ENCODE assay signal across 31 cellular contexts in genomic region chr13:39915418-39915817, GRCh38.
"Had no signal": no experiment of that assay in that cellular context is flagged by ENCODE, and none has a peak within 500 bp of the region (broad histone marks: within the 10 kb centered on the region; RNA-seq: fewer than 3 reads in every experiment).

No MANE protein-coding gene starts in this region.

- DNase-seq: effector CD8-positive, alpha-beta T cell; endodermal cell; erythroblast; esophagus squamous epithelium; foreskin keratinocyte; glutamatergic neuron; hypothalamus; immature natural killer cell; islet precursor cell; kidney glomerular epithelial cell; left colon; left ventricle myocardium inferior; lower lobe of right lung; mucosa of descending colon; naive B cell; pancreas; retina; right lobe of liver; stimulated activated CD4-positive, alpha-beta T cell treated with anti-CD3 and anti-CD28 coated beads, Interleukin-12 subunit alpha, Interleukin-12 subunit beta, amount 100 ng/mL, for 4 hours; stimulated activated CD4-positive, alpha-beta T cell treated with anti-CD3 and anti-CD28 coated beads, Interleukin-1b, Interleukin-23, amount 100 ng/mL, for 48 hours; stimulated activated CD4-positive, alpha-beta T cell treated with anti-CD3 and anti-CD28 coated beads, Interleukin-4, amount 100 ng/mL, for 1 hour; stimulated activated CD8-positive, alpha-beta memory T cell treated with anti-CD3 and anti-CD28 coated beads, Interleukin-4, amount 100 ng/mL, for 48 hours; stimulated activated naive CD4-positive, alpha-beta T cell; stimulated activated naive CD8-positive, alpha-beta T cell treated with anti-CD3 and anti-CD28 coated beads, Interleukin-15, amount 100 ng/mL, for 72 hours; transverse colon; upper lobe of right lung; uterus had no signal

- H3K27ac ChIP-seq: esophagus squamous epithelium, foreskin keratinocyte, lower lobe of right lung, neutrophil, pancreas, right lobe of liver, suprapubic skin, transverse colon, upper lobe of right lung, uterus had no signal

- H3K4me1 ChIP-seq: pancreas, right lobe of liver, transverse colon, upper lobe of right lung, uterus had no signal

- H3K9me3 ChIP-seq: esophagus squamous epithelium, left ventricle myocardium inferior, lower lobe of right lung, mucosa of descending colon, neutrophil, pancreas, right lobe of liver, suprapubic skin, transverse colon, upper lobe of right lung, uterus had no signal

- ATAC-seq: foreskin keratinocyte; left colon; lower lobe of right lung; mucosa of descending colon; natural killer cell treated with Interleukin-12 subunit alpha and Interleukin-12 subunit beta and Interleukin-15 and Interleukin-18, amount 100 ng/mL, for 72 hours; pancreas; right lobe of liver; stimulated activated naive CD8-positive, alpha-beta T cell treated with anti-CD3 and anti-CD28 coated beads, Interleukin-15, amount 100 ng/mL, for 72 hours; upper lobe of right lung had no signal

- H3K36me3 ChIP-seq: esophagus squamous epithelium, left ventricle myocardium inferior, lower lobe of right lung, neutrophil, pancreas, right lobe of liver, suprapubic skin, transverse colon, upper lobe of right lung, uterus had no signal

- H3K4me3 ChIP-seq: esophagus squamous epithelium, left ventricle myocardium inferior, lower lobe of right lung, mucosa of descending colon, pancreas, right lobe of liver, smooth muscle cell, suprapubic skin, transverse colon, upper lobe of right lung, uterus had no signal

- H3K27me3 ChIP-seq: esophagus squamous epithelium, foreskin keratinocyte, neutrophil, pancreas, right lobe of liver, suprapubic skin, transverse colon, upper lobe of right lung, uterus had no signal
